ENCODE assay signal across 19 cellular contexts in genomic region chr15:43250785-43251184, GRCh38. TPM values are rescaled to one million over a fixed set of nuclear protein-coding genes. Genes with fewer than 3 reads are reported as not detected.
"Had no signal": no experiment of that assay in that cellular context is flagged by ENCODE, and none has a peak within 500 bp of the region (broad histone marks: within the 10 kb centered on the region; RNA-seq: fewer than 3 reads in every experiment).

No MANE protein-coding gene starts in this region.

- H3K27me3 ChIP-seq: right lobe of liver, upper lobe of left lung had no signal

- H3K4me3 ChIP-seq: mucosa of descending colon, psoas muscle, right lobe of liver, spleen, upper lobe of left lung had no signal

- H3K36me3 Mint-ChIP-seq: activated naive CD8-positive, alpha-beta T cell; naive thymus-derived CD8-positive, alpha-beta T cell had no signal

- H3K9me3 ChIP-seq: mucosa of descending colon, psoas muscle, right lobe of liver, spleen, upper lobe of left lung had no signal

- H3K27ac Mint-ChIP-seq: activated naive CD8-positive, alpha-beta T cell; naive thymus-derived CD8-positive, alpha-beta T cell had no signal

- H3K36me3 ChIP-seq: right lobe of liver, spleen, upper lobe of left lung had no signal

- H3K27ac ChIP-seq: psoas muscle, right lobe of liver, spleen, upper lobe of left lung, VCaP had no signal

- H3K9me3 Mint-ChIP-seq: naive thymus-derived CD8-positive, alpha-beta T cell had no signal

- H3K4me1 ChIP-seq: psoas muscle, right lobe of liver, upper lobe of left lung had no signal

- DNase-seq: activated effector memory CD4-positive, alpha-beta T cell treated with Interleukin-2 at 50 U/mL for 16 hours; anterior cingulate cortex; glutamatergic neuron; left colon; mucosa of descending colon; naive thymus-derived CD8-positive, alpha-beta T cell; psoas muscle; right lobe of liver; spleen; stimulated activated CD4-positive, alpha-beta T cell treated with anti-CD3 and anti-CD28 coated beads, Interleukin-2, amount 100 ng/mL, for 24 hours; stimulated activated naive CD4-positive, alpha-beta T cell; upper lobe of left lung had no signal

- ATAC-seq: left colon; mucosa of descending colon; naive thymus-derived CD8-positive, alpha-beta T cell; psoas muscle; right lobe of liver had no signal

- H3K4me3 Mint-ChIP-seq: activated naive CD8-positive, alpha-beta T cell; naive thymus-derived CD8-positive, alpha-beta T cell had no signal

RNA-seq across cellular contexts. Expression of gene TGM5, which starts 15.9 kb away (rescaled TPM):
- total RNA-seq: endothelial cell of umbilical vein; left colon; lung microvascular endothelial cell; mucosa of descending colon; naive thymus-derived CD8-positive, alpha-beta T cell; right lobe of liver; spleen; temporal lobe had no signal

RNA-seq across cellular contexts. Expression of gene EPB42, which starts 30.0 kb away (rescaled TPM):
- total RNA-seq: endothelial cell of umbilical vein; left colon; lung microvascular endothelial cell; mucosa of descending colon; naive thymus-derived CD8-positive, alpha-beta T cell; SK-MEL-5 had no signal

RNA-seq across cellular contexts. Expression of gene TGM7, which starts 51.3 kb away (rescaled TPM):
- total RNA-seq: endothelial cell of umbilical vein; left colon; lung microvascular endothelial cell; mucosa of descending colon; naive thymus-derived CD8-positive, alpha-beta T cell; omental fat pad; right lobe of liver; SK-MEL-5; spleen; temporal lobe; upper lobe of left lung had no signal
